Comparison of ENCODE assay signal across 1 cellular context in the genomic region with DNA sequence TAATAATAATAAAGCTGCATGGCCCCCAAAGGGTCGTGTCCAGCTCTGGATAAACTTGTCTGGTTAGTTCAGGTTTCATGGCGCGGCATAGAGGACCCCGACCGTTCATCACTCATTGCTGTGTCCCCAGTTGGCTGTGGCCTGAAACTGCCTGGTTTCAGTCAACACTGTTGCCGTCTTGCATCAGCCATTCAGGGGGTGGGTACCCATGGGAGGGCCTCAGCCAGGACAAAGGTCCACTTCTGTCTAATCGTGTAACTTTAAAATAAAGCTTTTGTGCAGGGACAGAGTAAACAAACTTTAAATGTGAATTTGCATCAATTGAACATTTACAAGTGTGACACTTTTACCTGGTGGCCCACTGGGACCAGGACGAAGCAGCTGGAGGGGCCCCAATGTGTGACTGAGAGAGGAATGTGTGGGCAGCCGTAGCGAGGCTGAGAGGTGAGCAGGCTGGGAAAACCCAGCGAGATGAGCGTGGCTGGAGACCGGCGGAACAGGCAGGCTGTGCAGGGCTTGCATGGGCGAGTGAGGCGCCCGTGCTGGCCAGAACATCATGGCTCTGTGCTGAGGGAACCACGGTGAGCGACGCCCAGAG.
TF ChIP-seq lines count a peak whose summit lies in the region.

No MANE protein-coding gene starts in this region.

TF ChIP-seq in H1, 55 proteins besides CTCF, POLR2A, EP300 and RAD21:
- TF ChIP-seq POU5F1 (IDR thresholded peaks at IDR 0.05; ENCODE audit: low read depth, low read length) (no peak), KDM4A (IDR thresholded peaks at IDR 0.05; ENCODE audit: low read depth, low read length, severe bottlenecking) (no peak), YY1 (IDR thresholded peaks at IDR 0.05; ENCODE audit: low read depth, low read length) (no peak)
- TF ChIP-seq, protein P1, sequence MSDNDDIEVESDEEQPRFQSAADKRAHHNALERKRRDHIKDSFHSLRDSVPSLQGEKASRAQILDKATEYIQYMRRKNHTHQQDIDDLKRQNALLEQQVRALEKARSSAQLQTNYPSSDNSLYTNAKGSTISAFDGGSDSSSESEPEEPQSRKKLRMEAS (IDR thresholded peaks at IDR 0.05): 0 out of 2 replicates have a peak, but pooled peaks have one; percentile 26
- TF ChIP-seq, protein P2, sequence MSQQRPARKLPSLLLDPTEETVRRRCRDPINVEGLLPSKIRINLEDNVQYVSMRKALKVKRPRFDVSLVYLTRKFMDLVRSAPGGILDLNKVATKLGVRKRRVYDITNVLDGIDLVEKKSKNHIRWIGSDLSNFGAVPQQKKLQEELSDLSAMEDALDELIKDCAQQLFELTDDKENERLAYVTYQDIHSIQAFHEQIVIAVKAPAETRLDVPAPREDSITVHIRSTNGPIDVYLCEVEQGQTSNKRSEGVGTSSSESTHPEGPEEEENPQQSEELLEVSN (IDR thresholded peaks at IDR 0.05): no peak
